In genomic region chr14:89615421-89615820, GRCh38 we compare ENCODE assay signal across 16 cellular contexts.
DNase-seq lines count a peak whose midpoint lies in the region; ATAC-seq and TF ChIP-seq lines count a peak whose summit lies in the region.
"Had no signal": no experiment of that assay in that cellular context is flagged by ENCODE, and none has a peak within 500 bp of the region (broad histone marks: within the 10 kb centered on the region; RNA-seq: fewer than 3 reads in every experiment).

No MANE protein-coding gene starts in this region.

- H3K9me3 ChIP-seq in neural progenitor cell (ENCODE audit: low read depth): no peaks in the 10 kb centered on the region
- H3K9me3 ChIP-seq: A549, breast epithelium had no signal

- no peak overlapping the region for H3K4me3 ChIP-seq in choroid plexus epithelial cell (ENCODE audit: low read depth, low read length)
- peak overlapping the region; percentile 14 for H3K4me3 ChIP-seq in neural progenitor cell
- H3K4me3 ChIP-seq: A549, breast epithelium had no signal

- no peak overlapping the region for H2AFZ ChIP-seq in neural progenitor cell (replicated peaks)

- H3F3A ChIP-seq in neural progenitor cell (ENCODE audit: low read depth): peaks cover 25% of the 10 kb centered on the region

- intact Hi-C loops in sciatic nerve (cut with DNase I): loop anchor here (5.0 kb wide), 1 partner anchor 583 kb away; no protein-coding TSS in a partner anchor

- H3K9ac ChIP-seq in neural progenitor cell: no peak overlapping the region

- no peak overlapping the region for H3K27ac ChIP-seq in neural progenitor cell
- H3K27ac ChIP-seq: A549, breast epithelium had no signal

- H3K36me3 Mint-ChIP-seq in activated CD4-positive, alpha-beta T cell treated with anti-CD3 and anti-CD28 coated beads, Interleukin-2, amount 10 ng/mL, durations not matched to agents 7 days and 5 days (ENCODE audit: low read depth): peaks cover 30% of the 10 kb centered on the region
- no peaks in the 10 kb centered on the region for H3K36me3 Mint-ChIP-seq in neural progenitor cell

- H3K27me3 ChIP-seq in neural progenitor cell: peaks cover 13% of the 10 kb centered on the region
- H3K27me3 ChIP-seq: breast epithelium had no signal

- no peaks in the 10 kb centered on the region for H4K20me1 ChIP-seq in neural progenitor cell (ENCODE audit: low read depth)

- no peaks in the 10 kb centered on the region for H3K27me3 Mint-ChIP-seq in activated CD4-positive, alpha-beta T cell treated with anti-CD3 and anti-CD28 coated beads, Interleukin-2, amount 10 ng/mL, durations not matched to agents 7 days and 5 days
- H3K27me3 Mint-ChIP-seq in neural progenitor cell (ENCODE audit: insufficient read depth, low read depth): peaks cover 2% of the 10 kb centered on the region

- peak overlapping the region; percentile 98 for H3K4me2 ChIP-seq in neural progenitor cell
- H3K4me2 ChIP-seq: A549 had no signal

- CTCF ChIA-PET in activated CD4-positive, alpha-beta T cell treated with anti-CD3 and anti-CD28 coated beads, Interleukin-2, amount 10 ng/mL, durations not matched to agents 7 days and 5 days (lab: Charles Lee): no interaction called here

- H3K4me1 Mint-ChIP-seq in activated CD4-positive, alpha-beta T cell treated with anti-CD3 and anti-CD28 coated beads, Interleukin-2, amount 10 ng/mL, durations not matched to agents 7 days and 5 days: peaks cover 64% of the 10 kb centered on the region
- H3K4me1 Mint-ChIP-seq in neural progenitor cell: peaks cover 42% of the 10 kb centered on the region

- POLR2A ChIA-PET in activated CD4-positive, alpha-beta T cell treated with anti-CD3 and anti-CD28 coated beads, Interleukin-2, amount 10 ng/mL, durations not matched to agents 7 days and 5 days (lab: Charles Lee): no interaction called here

- peaks cover 42% of the 10 kb centered on the region for H3K79me2 ChIP-seq in neural progenitor cell (ENCODE audit: low read depth)

- peak overlapping the region; percentile 71 for H3K27ac Mint-ChIP-seq in activated CD4-positive, alpha-beta T cell treated with anti-CD3 and anti-CD28 coated beads, Interleukin-2, amount 10 ng/mL, durations not matched to agents 7 days and 5 days
- H3K27ac Mint-ChIP-seq in neural progenitor cell: no peak overlapping the region

- H3K4me3 Mint-ChIP-seq in activated CD4-positive, alpha-beta T cell treated with anti-CD3 and anti-CD28 coated beads, Interleukin-2, amount 10 ng/mL, durations not matched to agents 7 days and 5 days: peak overlapping the region; percentile 89
- peak overlapping the region; percentile 38 for H3K4me3 Mint-ChIP-seq in neural progenitor cell

- H3K9me3 Mint-ChIP-seq in activated CD4-positive, alpha-beta T cell treated with anti-CD3 and anti-CD28 coated beads, Interleukin-2, amount 10 ng/mL, durations not matched to agents 7 days and 5 days: peaks cover 5% of the 10 kb centered on the region
- no peaks in the 10 kb centered on the region for H3K9me3 Mint-ChIP-seq in neural progenitor cell

- H3K36me3 ChIP-seq in neural progenitor cell: no peaks in the 10 kb centered on the region
- H3K36me3 ChIP-seq: breast epithelium had no signal

- DNase-seq in activated CD4-positive, alpha-beta T cell treated with anti-CD3 and anti-CD28 coated beads, Interleukin-2, amount 10 ng/mL, durations not matched to agents 7 days and 5 days: no peak
- no peak for DNase-seq in activated CD4-positive, alpha-beta T cell treated with anti-CD3 and anti-CD28 coated beads for 4 hours
- DNase-seq in NCI-H226 (peak; percentile 12), choroid plexus epithelial cell (ENCODE audit: low read depth) (peak; percentile 40), neural progenitor cell (ENCODE audit: low spot score) (no peak), sciatic nerve (ENCODE audit: low spot score) (no peak)
- no peak for DNase-seq in stimulated activated CD4-positive, alpha-beta T cell treated with anti-CD3 and anti-CD28 coated beads, Interleukin-2, amount 100 ng/mL, for 48 hours
- DNase-seq: DMS53; kidney glomerular epithelial cell; NCI-H1092 treated with DMSO at 0.1 percent for 48 hours; NCI-H526 treated with DMSO at 0.1 percent for 48 hours; nucleus accumbens; stimulated activated CD4-positive, alpha-beta T cell treated with anti-CD3 and anti-CD28 coated beads, Interleukin-2, amount 100 ng/mL, for 24 hours had no signal

- TF ChIP-seq CTCF in choroid plexus epithelial cell (conservative IDR thresholded peaks at IDR 0.05; ENCODE audit: low read depth, low read length) (no peak), neural progenitor cell (IDR thresholded peaks at IDR 0.05) (no peak)

- ATAC-seq in sciatic nerve (no peak), GM18873 (IDR thresholded peaks at IDR 0.05; ENCODE audit: low FRiP score, unreplicated experiment) (no peak)
- ATAC-seq: A549 had no signal

- H3K4me1 ChIP-seq in neural progenitor cell: peaks cover 55% of the 10 kb centered on the region
- H3K4me1 ChIP-seq: breast epithelium had no signal

Comparison
In these comparisons a context has a peak if more than half of its experiments do, and no peak if none do; other contexts are left out.
1. DNase-seq: peak in NCI-H226 (single experiment) and choroid plexus epithelial cell (single experiment); none in activated CD4-positive, alpha-beta T cell treated with anti-CD3 and anti-CD28 coated beads, Interleukin-2, amount 10 ng/mL, durations not matched to agents 7 days and 5 days (single experiment), activated CD4-positive, alpha-beta T cell treated with anti-CD3 and anti-CD28 coated beads for 4 hours (0 of 2), neural progenitor cell (single experiment), stimulated activated CD4-positive, alpha-beta T cell treated with anti-CD3 and anti-CD28 coated beads, Interleukin-2, amount 100 ng/mL, for 48 hours (0 of 2) and sciatic nerve (single experiment).